Comparison of ENCODE assay signal across 23 cellular contexts in genomic region chr5:37557734-37558293, GRCh38.
"Had no signal": no experiment of that assay in that cellular context is flagged by ENCODE, and none has a peak within 500 bp of the region (broad histone marks: within the 10 kb centered on the region; RNA-seq: fewer than 3 reads in every experiment).

No MANE protein-coding gene starts in this region.

- H3K27ac ChIP-seq: body of pancreas, ovary, psoas muscle, right atrium auricular region, thoracic aorta, vagina, WERI-Rb-1 had no signal

- H3K4me1 ChIP-seq: body of pancreas had no signal

- H3K4me3 ChIP-seq: body of pancreas, ovary, psoas muscle, right atrium auricular region, thoracic aorta, vagina had no signal

- FAIRE-seq: frontal cortex, TTC549 had no signal

- DNase-seq: activated CD4-positive, alpha-beta T cell treated with anti-CD3 and anti-CD28 coated beads, Interleukin-2, amount 10 ng/mL, durations not matched to agents 7 days and 5 days; activated CD4-positive, CD25-positive, alpha-beta regulatory T cell treated with anti-CD3 and anti-CD28 coated beads, Interleukin-2, amount 50 U/mL, for 72 hours; activated CD8-positive, alpha-beta memory T cell treated with anti-CD3 and anti-CD28 coated beads, Interleukin-2, amount 10 ng/mL, durations not matched to agents 7 days and 5 days; activated CD8-positive, alpha-beta T cell treated with anti-CD3 and anti-CD28 coated beads for 36 hours; activated effector memory CD4-positive, alpha-beta T cell treated with anti-CD3 and anti-CD28 coated beads, Interleukin-2, amount 50 U/mL, for 16 hours; activated T-cell treated with anti-CD3 and anti-CD28 coated beads for 4 hours; anterior cingulate cortex; body of pancreas; dermis blood vessel endothelial cell; effector CD8-positive, alpha-beta T cell; hypothalamus; midbrain; natural killer cell; ovary; psoas muscle; stimulated activated CD4-positive, alpha-beta T cell treated with anti-CD3 and anti-CD28 coated beads, Interleukin-4, amount 100 ng/mL, for 24 hours; stimulated activated naive CD4-positive, alpha-beta T cell treated with Interleukin-2 at 50 U/mL for 16 hours; WERI-Rb-1 had no signal

- H3K9me3 ChIP-seq: body of pancreas, ovary, psoas muscle, right atrium auricular region, thoracic aorta, vagina had no signal

- H3K36me3 ChIP-seq: ovary, right atrium auricular region, thoracic aorta, vagina, WERI-Rb-1 had no signal

- H3K27me3 ChIP-seq: body of pancreas, ovary, right atrium auricular region, vagina had no signal
